Comparison of ENCODE assay signal across 13 cellular contexts in the genomic region with DNA sequence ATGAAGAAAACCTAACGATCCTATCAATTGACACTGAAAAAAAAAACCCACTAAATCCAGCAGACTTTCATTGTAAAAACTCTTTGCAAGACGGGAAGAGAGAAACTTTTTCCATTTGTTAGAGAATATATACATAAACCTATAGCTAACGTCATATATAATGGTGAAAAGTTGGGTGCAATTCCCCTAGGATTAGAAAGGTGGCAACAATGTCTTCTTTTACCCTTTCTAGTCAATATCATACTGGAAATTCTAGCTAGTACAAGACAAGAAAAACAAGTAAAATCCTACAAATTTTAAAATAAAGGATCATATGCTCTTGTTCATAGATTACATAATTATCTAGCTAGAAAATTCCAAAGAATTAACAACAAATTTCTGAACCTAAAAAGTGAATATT.
DNase-seq lines count a peak whose midpoint lies in the region; ATAC-seq and TF ChIP-seq lines count a peak whose summit lies in the region.
"Had no signal": no experiment of that assay in that cellular context is flagged by ENCODE, and none has a peak within 500 bp of the region (broad histone marks: within the 10 kb centered on the region; RNA-seq: fewer than 3 reads in every experiment).

No MANE protein-coding gene starts in this region.

- TF ChIP-seq POLR2A in heart left ventricle (IDR thresholded peaks at IDR 0.05), result no peak

- no peaks in the 10 kb centered on the region for H3F3A ChIP-seq in PC-9 (ENCODE audit: insufficient read depth, low read depth)

- no peak overlapping the region for H3K27ac Mint-ChIP-seq in type B pancreatic cell
- no peak overlapping the region for H3K27ac Mint-ChIP-seq in activated T-cell treated with anti-CD3 and anti-CD28 coated beads, Interleukin-2, amount 50 U/mL, for 24 hours
- H3K27ac Mint-ChIP-seq: activated T-helper 1 cell treated with anti-CD3 and anti-CD28 coated beads, Interleukin-12 subunit alpha, Interleukin-12 subunit beta, Interleukin-2, Interleukin-4 antibody, amounts not matched to agents 30 ng/mL and 10 ng/mL and 1 ng/mL, durations not matched to agents 14 hours and 24 hours and 36 hours had no signal

- H2AFZ ChIP-seq in PC-9, result no peak overlapping the region

- ATAC-seq in heart left ventricle, result no peak
- no peak for ATAC-seq in GM21717 (IDR thresholded peaks at IDR 0.05; ENCODE audit: unreplicated experiment)
- ATAC-seq: activated CD4-positive, CD25-positive, alpha-beta regulatory T cell treated with anti-CD3 and anti-CD28 coated beads, Interleukin-2, amount 50 U/mL, for 24 hours had no signal

- H3K27ac ChIP-seq in left ventricle myocardium inferior (replicated peaks) (no peak overlapping the region), heart left ventricle (no peak overlapping the region), PC-9 (no peak overlapping the region)

- intact Hi-C loops in left ventricle myocardium inferior (cut with micrococcal nuclease), result no loop called here
- intact Hi-C loops in heart left ventricle (cut with DNase I), result no loop called here
- intact Hi-C loops in PC-9 (cut with micrococcal nuclease; ENCODE audit: unreplicated experiment), result no loop called here

- H3K27me3 Mint-ChIP-seq in type B pancreatic cell, result no peaks in the 10 kb centered on the region
- H3K27me3 Mint-ChIP-seq in activated T-cell treated with anti-CD3 and anti-CD28 coated beads, Interleukin-2, amount 50 U/mL, for 24 hours, result no peaks in the 10 kb centered on the region

- no peaks in the 10 kb centered on the region for H3K9me2 ChIP-seq in PC-9 (ENCODE audit: insufficient read depth)

- no peaks in the 10 kb centered on the region for H3K36me3 ChIP-seq in left ventricle myocardium inferior
- H3K36me3 ChIP-seq in heart left ventricle, result no peaks in the 10 kb centered on the region
- H3K36me3 ChIP-seq in PC-9 (ENCODE audit: low read depth), result no peaks in the 10 kb centered on the region
- H3K36me3 ChIP-seq: MG63 had no signal

- no peaks in the 10 kb centered on the region for H3K79me2 ChIP-seq in PC-9 (ENCODE audit: low read depth)

- no peak for DNase-seq in left ventricle myocardium inferior
- DNase-seq in heart left ventricle, result no peak
- no peak for DNase-seq in PC-9
- no peak for DNase-seq in epithelial cell of proximal tubule (ENCODE audit: low read depth)
- no peak for DNase-seq in type B pancreatic cell (ENCODE audit: extremely low spot score, unreplicated experiment)
- no peak for DNase-seq in activated gamma-delta T cell treated with Interleukin-2 at 50 U/mL for 16 hours
- DNase-seq in activated T-cell treated with anti-CD3 and anti-CD28 coated beads, Interleukin-2, amount 50 U/mL, for 24 hours, result no peak
- DNase-seq: MG63; stimulated activated CD4-positive, alpha-beta T cell treated with anti-CD3 and anti-CD28 coated beads, Interleukin-4, amount 100 ng/mL, for 1 hour; stimulated activated naive CD4-positive, alpha-beta T cell had no signal

- no peaks in the 10 kb centered on the region for H4K20me1 ChIP-seq in PC-9 (ENCODE audit: insufficient read depth)

- no peaks in the 10 kb centered on the region for H3K4me1 ChIP-seq in left ventricle myocardium inferior
- H3K4me1 ChIP-seq in heart left ventricle, result no peaks in the 10 kb centered on the region
- no peaks in the 10 kb centered on the region for H3K4me1 ChIP-seq in PC-9 (replicated peaks; ENCODE audit: insufficient read depth)

- WGBS in heart left ventricle, 4 donors, result 68 to 73% (median 70%) methylated on average over 3 of the region's 3 CpGs

- H3K9me3 Mint-ChIP-seq in type B pancreatic cell, result no peaks in the 10 kb centered on the region
- H3K9me3 Mint-ChIP-seq in activated T-cell treated with anti-CD3 and anti-CD28 coated beads, Interleukin-2, amount 50 U/mL, for 24 hours, result peaks cover 19% of the 10 kb centered on the region

- H3K4me1 Mint-ChIP-seq in type B pancreatic cell (ENCODE audit: unreplicated experiment), result peaks cover 9% of the 10 kb centered on the region
- no peaks in the 10 kb centered on the region for H3K4me1 Mint-ChIP-seq in activated T-cell treated with anti-CD3 and anti-CD28 coated beads, Interleukin-2, amount 50 U/mL, for 24 hours (ENCODE audit: low read depth)

- BruUV-seq in PC-9 (replicated peaks; lab: Mats Ljungman, UMichigan), result no TSS peak

- H3K9me3 ChIP-seq in left ventricle myocardium inferior (replicated peaks) (peaks cover 3% of the 10 kb centered on the region), heart left ventricle (no peaks in the 10 kb centered on the region), PC-9 (ENCODE audit: insufficient read depth, low read depth) (no peaks in the 10 kb centered on the region)
- H3K9me3 ChIP-seq: MG63 had no signal

- H3K4me3 ChIP-seq in left ventricle myocardium inferior, result no peak overlapping the region
- no peak overlapping the region for H3K4me3 ChIP-seq in heart left ventricle
- H3K4me3 ChIP-seq in PC-9, result no peak overlapping the region
- no peak overlapping the region for H3K4me3 ChIP-seq in epithelial cell of proximal tubule (ENCODE audit: low read depth, low read length)
- H3K4me3 ChIP-seq: MG63 had no signal

- H3K36me3 Mint-ChIP-seq in type B pancreatic cell, result no peaks in the 10 kb centered on the region
- no peaks in the 10 kb centered on the region for H3K36me3 Mint-ChIP-seq in activated T-cell treated with anti-CD3 and anti-CD28 coated beads, Interleukin-2, amount 50 U/mL, for 24 hours (ENCODE audit: low read depth)

- TF ChIP-seq CTCF in left ventricle myocardium inferior (IDR thresholded peaks at IDR 0.05; ENCODE audit: borderline replicate concordance), result peak; percentile 16
- no peak for TF ChIP-seq CTCF in heart left ventricle (IDR thresholded peaks at IDR 0.05)
- peak; percentile 50; the same call in 1 of the 2 replicates for TF ChIP-seq CTCF in PC-9 (conservative IDR thresholded peaks at IDR 0.05)
- TF ChIP-seq CTCF in epithelial cell of proximal tubule (conservative IDR thresholded peaks at IDR 0.05; ENCODE audit: low read depth, low read length), result peak; percentile 56
- TF ChIP-seq CTCF in type B pancreatic cell (conservative IDR thresholded peaks at IDR 0.05), result peak; percentile 60

- H3K27me3 ChIP-seq in left ventricle myocardium inferior (ENCODE audit: low read depth) (no peaks in the 10 kb centered on the region), heart left ventricle (no peaks in the 10 kb centered on the region), PC-9 (ENCODE audit: insufficient read depth, low read depth) (no peaks in the 10 kb centered on the region)
- H3K27me3 ChIP-seq: MG63 had no signal

- no peak overlapping the region for H3K4me3 Mint-ChIP-seq in type B pancreatic cell
- no peak overlapping the region for H3K4me3 Mint-ChIP-seq in activated T-cell treated with anti-CD3 and anti-CD28 coated beads, Interleukin-2, amount 50 U/mL, for 24 hours
- H3K4me3 Mint-ChIP-seq: activated T-helper 1 cell treated with anti-CD3 and anti-CD28 coated beads, Interleukin-12 subunit alpha, Interleukin-12 subunit beta, Interleukin-2, Interleukin-4 antibody, amounts not matched to agents 30 ng/mL and 10 ng/mL and 1 ng/mL, durations not matched to agents 14 hours and 24 hours and 36 hours had no signal

- CTCF ChIA-PET in PC-9 (lab: Charles Lee), result no interaction called here

- no peak overlapping the region for H3K4me2 ChIP-seq in PC-9

- POLR2A ChIA-PET in PC-9 (lab: Charles Lee; ENCODE audit: unreplicated experiment), result no interaction called here

Comparison
In these comparisons a context has a peak if more than half of its experiments do, and no peak if none do; other contexts are left out.
1. CTCF ChIP-seq: peak in left ventricle myocardium inferior (single experiment), PC-9 (single experiment), epithelial cell of proximal tubule (single experiment) and type B pancreatic cell (single experiment); none in heart left ventricle (0 of 12).